ENCODE assay signal across 10 cellular contexts in the genomic region with DNA sequence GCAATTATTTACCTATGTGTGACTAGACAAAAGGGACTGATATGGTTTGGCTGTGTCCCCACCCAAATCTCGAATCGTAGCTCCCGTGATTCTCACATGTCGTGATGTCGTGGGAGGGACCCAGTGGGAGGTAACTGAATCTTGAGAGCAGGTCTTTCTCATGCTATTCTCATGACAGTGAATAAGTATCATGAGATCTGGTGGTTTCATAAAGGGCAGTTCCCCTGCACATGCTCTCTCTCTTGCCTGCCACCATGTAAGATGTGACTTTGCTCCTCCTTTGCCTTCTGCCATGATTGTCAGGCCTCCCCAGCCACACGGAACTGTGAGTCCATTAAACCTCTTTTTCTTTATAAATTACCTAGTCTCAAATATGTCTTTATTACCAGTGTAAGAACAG. TPM values are rescaled to one million over a fixed set of nuclear protein-coding genes. Genes with fewer than 3 reads are reported as not detected.
DNase-seq lines count a peak whose midpoint lies in the region; ATAC-seq, FAIRE-seq and TF ChIP-seq lines count a peak whose summit lies in the region.
"Not testable (repeated sequence)": the region's sequence is repeated elsewhere in the genome, so short reads cannot be mapped to it uniquely, and the experiment has no call there.
"Had no signal": no experiment of that assay in that cellular context is flagged by ENCODE, and none has a peak within 500 bp of the region (broad histone marks: within the 10 kb centered on the region; RNA-seq: fewer than 3 reads in every experiment).

No MANE protein-coding gene starts in this region.

- not testable (repeated sequence) for H3K79me2 ChIP-seq in K562 (ENCODE audit: control insufficient read depth, insufficient read depth, low read length)

- POLR2A ChIA-PET in K562 (lab: Yijun Ruan, JAX) = not testable (repeated sequence)

- H3K9me1 ChIP-seq in K562 (ENCODE audit: control insufficient read depth, insufficient read depth, low read length) = not testable (repeated sequence)

- H3K36me3 ChIP-seq in K562 (ENCODE audit: control insufficient read depth, insufficient read depth, low read length); esophagus muscularis mucosa; muscle layer of colon (ENCODE audit: insufficient read depth, low read length); gastrocnemius medialis; transverse colon: not testable (repeated sequence)
- H3K36me3 ChIP-seq in heart right ventricle = peaks cover 0 to 13% (median 0%) of the 10 kb centered on the region in 9 donors
- peaks cover 0 to 36% (median 21%) of the 10 kb centered on the region in 4 donors for H3K36me3 ChIP-seq in stomach

- not testable (repeated sequence) for H3K4me2 ChIP-seq in K562 (ENCODE audit: insufficient read depth, low read length)

- not testable (repeated sequence) for TF ChIP-seq RAD21 in K562 (CRISPR knock-in tag; conservative IDR thresholded peaks at IDR 0.05 in 1 of 2, IDR thresholded peaks at IDR 0.05 in 1 of 2)

- H3K27ac ChIP-seq in K562 (ENCODE audit: extremely low read depth, low read depth, low read length) = not testable (repeated sequence)
- H3K27ac ChIP-seq in esophagus muscularis mucosa (replicated peaks in 1 of 4) (peak overlapping the region; percentile 24 to 70 (median 55)), heart right ventricle (peak overlapping the region in 6 of 10 donors; percentile 59 to 71 (median 66)), muscle layer of colon (ENCODE audit: low read depth, low read length) (peak overlapping the region; percentile 12), gastrocnemius medialis (peak overlapping the region; percentile 82 to 96 (median 88)), stomach (peak overlapping the region in 3 of 5 donors; percentile 31 to 38 (median 34)), transverse colon (peak overlapping the region in 3 of 4 donors; percentile 8 to 64 (median 56))

- not testable (repeated sequence) for BruUV-seq in K562 (replicated peaks; lab: Mats Ljungman, UMichigan)

- TF ChIP-seq EP300 in K562 (IDR thresholded peaks at IDR 0.05; ENCODE audit: low read length); esophagus muscularis mucosa (IDR thresholded peaks at IDR 0.05); stomach (IDR thresholded peaks at IDR 0.05); transverse colon (IDR thresholded peaks at IDR 0.05; ENCODE audit: low read depth): not testable (repeated sequence)

- CTCF ChIA-PET in K562 (lab: Yijun Ruan, JAX; ENCODE audit: low intra/inter-chr PET ratio) = not testable (repeated sequence)

- H4K20me1 ChIP-seq in K562 (replicated peaks; ENCODE audit: control insufficient read depth, insufficient read depth, low read length) = not testable (repeated sequence)

- not testable (repeated sequence) for TF ChIP-seq POLR2A in K562 (conservative IDR thresholded peaks at IDR 0.05); esophagus muscularis mucosa (IDR thresholded peaks at IDR 0.05; ENCODE audit: low read depth); gastrocnemius medialis (IDR thresholded peaks at IDR 0.05); stomach (IDR thresholded peaks at IDR 0.05); transverse colon (IDR thresholded peaks at IDR 0.05)

- not testable (repeated sequence) for DNase-seq in K562 (ENCODE audit: extremely low read depth in 1 of 4, low spot score in 3 of 4); esophagus muscularis mucosa (ENCODE audit: extremely low spot score); heart right ventricle; gastrocnemius medialis; stomach; transverse colon

- not testable (repeated sequence) for H2AFZ ChIP-seq in K562 (ENCODE audit: low read depth, low read length)

- 44% methylated on average over 6 of the region's 6 CpGs for WGBS in K562 (ENCODE audit: insufficient coverage, low coverage, missing lambda C conversion rate)
- 91% methylated on average over 6 of the region's 6 CpGs for WGBS in esophagus muscularis mucosa
- 97 to 98% methylated on average over 6 of the region's 6 CpGs for WGBS in heart right ventricle, 2 donors
- WGBS in stomach, 5 donors = 93 to 97% (median 95%) methylated on average over 6 of the region's 6 CpGs
- WGBS in transverse colon (ENCODE audit: low coverage in 1 of 2), 2 donors = 50 to 93% methylated on average over 1 to 6 of the region's 6 CpGs

- not testable (repeated sequence) for H3K9ac ChIP-seq in K562 (ENCODE audit: insufficient read depth in 1 of 2, low read depth in 2 of 2, low read length in 2 of 2); muscle layer of colon (ENCODE audit: low read length)

- H3K27me3 ChIP-seq in K562 (ENCODE audit: control insufficient read depth in 2 of 2, insufficient read depth in 2 of 2, low read length in 2 of 2); esophagus muscularis mucosa; heart right ventricle; muscle layer of colon (ENCODE audit: control insufficient read depth in 1 of 2, insufficient read depth in 2 of 2, low read length in 2 of 2); gastrocnemius medialis; stomach; transverse colon: not testable (repeated sequence)

- H3K4me3 ChIP-seq in K562; esophagus muscularis mucosa; heart right ventricle; muscle layer of colon (ENCODE audit: low read depth in 1 of 2, low read length in 2 of 2); gastrocnemius medialis; stomach; transverse colon: not testable (repeated sequence)

- in situ Hi-C loops in K562 (cut with MboI); transverse colon (cut with MboI; ENCODE audit: low pct_ligation_motif_present in 1 of 4, low pct_unique_long_range_greater_than_20kb in 1 of 4, low sequenced_read_pairs in 3 of 4): not testable (repeated sequence)
- in situ Hi-C loops in gastrocnemius medialis (cut with MboI; ENCODE audit: low sequenced_read_pairs in 4 of 4) = loop anchor here in 1 of 4 donors (25.0 kb wide), 1 partner anchor 1155 kb away; no protein-coding TSS in a partner anchor

- not testable (repeated sequence) for TF ChIP-seq CTCF in K562 (IDR thresholded peaks at IDR 0.05 in 2 of 3, conservative IDR thresholded peaks at IDR 0.05 in 1 of 3; ENCODE audit: insufficient read depth in 2 of 3, low read depth in 1 of 3, low read length in 3 of 3); esophagus muscularis mucosa (IDR thresholded peaks at IDR 0.05); heart right ventricle (IDR thresholded peaks at IDR 0.05); gastrocnemius medialis (IDR thresholded peaks at IDR 0.05 in 4 of 5, conservative IDR thresholded peaks at IDR 0.05 in 1 of 5); stomach (IDR thresholded peaks at IDR 0.05); transverse colon (IDR thresholded peaks at IDR 0.05)

- intact Hi-C loops in K562 (cut with micrococcal nuclease) = not testable (repeated sequence)
- intact Hi-C loops in esophagus muscularis mucosa (cut with DNase I) = loop anchor here (5.0 kb wide), 1 partner anchor 35 kb away; a partner anchor contains a TSS
- intact Hi-C loops in heart right ventricle (cut with DNase I) = loop anchor here in 2 of 10 donors (5.0 kb wide), 1 partner anchor 35 kb away; a partner anchor contains a TSS
- intact Hi-C loops in gastrocnemius medialis (cut with DNase I; ENCODE audit: low total_unique reads) = loop anchor here (10.0 kb wide), 1 partner anchor 1158 kb away; no protein-coding TSS in a partner anchor
- intact Hi-C loops in stomach (cut with DNase I; ENCODE audit: low total_unique reads) = loop anchor here (10.0 kb wide), 1 partner anchor 48 kb away; no protein-coding TSS in a partner anchor
- intact Hi-C loops in transverse colon (cut with DNase I; ENCODE audit: low total_unique reads) = loop anchor here (5.0 kb wide), 1 partner anchor 35 kb away; a partner anchor contains a TSS

- H3K9me3 ChIP-seq in K562 (replicated peaks; ENCODE audit: control insufficient read depth, insufficient read depth, low read depth, low read length); esophagus muscularis mucosa; heart right ventricle; muscle layer of colon (ENCODE audit: low read length); gastrocnemius medialis; stomach; transverse colon: not testable (repeated sequence)

- not testable (repeated sequence) for H3K4me1 ChIP-seq in K562 (replicated peaks in 1 of 2; ENCODE audit: control insufficient read depth in 2 of 2, insufficient read depth in 2 of 2, low read length in 2 of 2)
- H3K4me1 ChIP-seq in esophagus muscularis mucosa = peaks cover 59 to 84% (median 73%) of the 10 kb centered on the region in 4 donors
- peaks cover 2 to 84% (median 59%) of the 10 kb centered on the region in 9 donors for H3K4me1 ChIP-seq in heart right ventricle
- H3K4me1 ChIP-seq in muscle layer of colon (ENCODE audit: insufficient read depth, low read length) = peaks cover 56% of the 10 kb centered on the region
- peaks cover 83 to 90% of the 10 kb centered on the region in 2 donors for H3K4me1 ChIP-seq in gastrocnemius medialis
- peaks cover 12 to 64% (median 35%) of the 10 kb centered on the region in 4 donors for H3K4me1 ChIP-seq in stomach
- H3K4me1 ChIP-seq in transverse colon = peaks cover 0 to 19% (median 5%) of the 10 kb centered on the region in 4 donors

- not testable (repeated sequence) for FAIRE-seq in K562 (lab: Jason Lieb, UNC)

- not testable (repeated sequence) for ATAC-seq in K562, heart right ventricle, gastrocnemius medialis

RNA-seq across cellular contexts. Expression of a gene that starts 37.2 kb away (rescaled TPM):
- 11.2 and 15.6 TPM in 2 replicates for total RNA-seq in K562 (2011; cell fraction: chromatin; rRNA removed; ENCODE audit: low replicate concordance)
- total RNA-seq in K562 (2011; cell fraction: nucleolus; rRNA removed) = 5.0 and 5.5 TPM in 2 replicates
- total RNA-seq in K562 (2011; cell fraction: nucleoplasm; rRNA removed) = 4.9 and 5.2 TPM in 2 replicates
- total RNA-seq in K562 (2014; rRNA removed) = 6.6 and 10.4 TPM in 2 replicates
- total RNA-seq in K562 (2014; rRNA removed; fragmentation: Illumina TruSeq; extraction: Trizol) = 10.6 and 11.6 TPM in 2 replicates
- total RNA-seq in K562 (2015; rRNA removed; fragmentation: Illumina TruSeq; extraction: Trizol) = 8.8 and 9.2 TPM in 2 replicates
- total RNA-seq in K562 (2021) = 8.2 and 8.5 TPM in 2 replicates
- polyA plus RNA-seq in K562 (2011; rRNA removed) = 6.8 and 11.7 TPM in 2 replicates
- 3.3 and 3.5 TPM in 2 replicates for polyA plus RNA-seq in K562 (2011; cell fraction: cytosol; rRNA removed)
- 35.6 and 37.0 TPM in 2 replicates for polyA plus RNA-seq in K562 (2011; cell fraction: nucleus; rRNA removed)
- polyA plus RNA-seq in K562 (2012) = 5.4 and 9.0 TPM in 2 replicates
- 7.3 and 9.3 TPM in 2 replicates for polyA plus RNA-seq in K562 (2014; fragmentation: Illumina TruSeq; extraction: Trizol)
- polyA plus RNA-seq in K562 (2014; fragmentation: Nextera tagmentation; extraction: Ambion mirVana) = 1 to 10 TPM; 1.7 to 3.8 TPM
- polyA plus RNA-seq in K562 (2014; rRNA removed) = 9.7 and 11.5 TPM in 2 replicates
- polyA minus RNA-seq in K562 (2011; rRNA and poly(A)+ RNA removed) = 4.7 and 8.1 TPM in 2 replicates
- polyA minus RNA-seq in K562 (2011; cell fraction: cytosol; rRNA and poly(A)+ RNA removed) = 3.7 and 6.9 TPM in 2 replicates
- 9.7 TPM in 2 replicates for polyA minus RNA-seq in K562 (2011; cell fraction: nucleus; rRNA and poly(A)+ RNA removed)
- total RNA-seq in esophagus muscularis mucosa = 10 to 100 TPM; 16.7 to 39.2 (median 20.1) TPM
- 10 to 100 TPM in 9 of 10 donors, 1 to 10 TPM in 1; 7.9 to 20.5 (median 13.4) TPM for total RNA-seq in heart right ventricle
- polyA plus RNA-seq in heart right ventricle = 1 to 10 TPM; 4.3 to 7.1 TPM
- 10 to 100 TPM; 22.2 to 47.7 (median 33.5) TPM for total RNA-seq in gastrocnemius medialis
- total RNA-seq in stomach = 100 to 1,000 TPM in 1 of 5 donors, 10 to 100 TPM in 2, 1 to 10 TPM in 2; 2.3 to 302 (median 38.0) TPM
- polyA plus RNA-seq in stomach = 10 to 100 TPM in 2 of 3 donors, 1 to 10 TPM in 1; 7.2 to 22.5 (median 21.4) TPM
- total RNA-seq in transverse colon = 10 to 100 TPM in 1 of 4 donors, 1 to 10 TPM in 3; 4.0 to 13.1 (median 9.0) TPM
- total RNA-seq: CD4-positive, alpha-beta T cell; GM12878 had no signal
- polyA plus RNA-seq: CD8-positive, alpha-beta memory T cell; GM12878 had no signal
